20 cellular contexts compared by ENCODE assay signal in the genomic region with DNA sequence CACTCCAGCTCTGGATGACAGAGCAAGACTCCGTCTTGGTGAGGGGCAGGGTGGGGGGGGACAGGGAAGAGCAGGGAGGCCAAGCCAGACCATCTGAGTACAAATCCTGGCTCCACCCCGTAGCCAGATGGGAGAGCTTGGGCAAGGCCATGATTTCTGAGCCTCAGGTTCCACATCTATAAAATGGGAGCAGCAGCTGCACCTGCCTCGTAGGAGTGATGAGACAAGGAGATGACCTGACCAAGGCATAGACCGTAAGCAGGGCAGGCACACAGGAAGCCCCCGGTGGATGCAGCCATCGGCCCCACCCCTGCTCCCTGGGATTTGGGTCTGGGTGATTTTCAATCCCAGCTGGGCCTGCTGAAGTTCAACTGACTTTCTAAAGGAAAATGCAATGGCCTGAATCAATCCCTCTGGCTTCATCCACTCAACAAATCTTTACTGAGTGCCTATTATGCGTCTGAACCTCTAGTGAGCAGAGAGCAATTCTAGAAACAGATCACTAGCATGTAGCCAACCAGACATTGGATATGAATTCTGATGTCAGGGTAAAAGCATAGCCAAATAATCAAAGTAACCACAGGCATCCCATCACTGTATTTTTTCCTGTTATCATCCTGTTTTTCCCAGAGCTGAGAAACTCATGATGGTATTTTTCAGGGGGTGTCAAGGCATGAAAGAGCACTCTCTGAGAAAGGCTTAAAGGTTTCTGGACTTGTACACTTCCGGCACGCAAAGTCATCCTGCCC.
"Had no signal": no experiment of that assay in that cellular context is flagged by ENCODE, and none has a peak within 500 bp of the region (broad histone marks: within the 10 kb centered on the region; RNA-seq: fewer than 3 reads in every experiment).

No MANE protein-coding gene starts in this region.

- H3K4me3 ChIP-seq: breast epithelium, left lung, mucosa of descending colon, right atrium auricular region, stomach, testis, upper lobe of left lung had no signal

- H3K36me3 ChIP-seq: breast epithelium, left lung, neutrophil, right atrium auricular region, stomach, upper lobe of left lung, WERI-Rb-1 had no signal

- ATAC-seq: activated naive CD4-positive, alpha-beta T cell treated with anti-CD3 and anti-CD28 coated beads, Interleukin-2, amount 50 U/mL, for 72 hours; left lung; mucosa of descending colon; naive thymus-derived CD4-positive, alpha-beta T cell; T-helper 17 cell had no signal

- DNase-seq: activated CD4-positive, alpha-beta T cell treated with anti-CD3 and anti-CD28 coated beads for 36 hours; activated CD8-positive, alpha-beta T cell treated with anti-CD3 and anti-CD28 coated beads for 36 hours; activated T-cell treated with anti-CD3 and anti-CD28 coated beads, Interleukin-2, amount 50 U/mL, for 48 hours; amniotic stem cell; cerebellar nuclear complex; dermis blood vessel endothelial cell; endodermal cell; left lung; mucosa of descending colon; naive thymus-derived CD4-positive, alpha-beta T cell; stimulated activated CD4-positive, alpha-beta T cell treated with anti-CD3 and anti-CD28 coated beads, Interleukin-1b, Interleukin-23, amount 100 ng/mL, for 48 hours; stomach; T-helper 17 cell; testis; upper lobe of left lung had no signal

- H3K9me3 ChIP-seq: breast epithelium, mucosa of descending colon, testis had no signal

- H3K27me3 ChIP-seq: testis had no signal

- H3K27ac ChIP-seq: left lung, neutrophil had no signal

- H3K4me3 Mint-ChIP-seq: activated CD4-positive, alpha-beta T cell treated with anti-CD3 and anti-CD28 coated beads for 36 hours; activated CD8-positive, alpha-beta T cell treated with anti-CD3 and anti-CD28 coated beads for 36 hours; endodermal cell; naive thymus-derived CD4-positive, alpha-beta T cell; T-helper 17 cell had no signal
